21 cellular contexts compared by ENCODE assay signal in the genomic region with DNA sequence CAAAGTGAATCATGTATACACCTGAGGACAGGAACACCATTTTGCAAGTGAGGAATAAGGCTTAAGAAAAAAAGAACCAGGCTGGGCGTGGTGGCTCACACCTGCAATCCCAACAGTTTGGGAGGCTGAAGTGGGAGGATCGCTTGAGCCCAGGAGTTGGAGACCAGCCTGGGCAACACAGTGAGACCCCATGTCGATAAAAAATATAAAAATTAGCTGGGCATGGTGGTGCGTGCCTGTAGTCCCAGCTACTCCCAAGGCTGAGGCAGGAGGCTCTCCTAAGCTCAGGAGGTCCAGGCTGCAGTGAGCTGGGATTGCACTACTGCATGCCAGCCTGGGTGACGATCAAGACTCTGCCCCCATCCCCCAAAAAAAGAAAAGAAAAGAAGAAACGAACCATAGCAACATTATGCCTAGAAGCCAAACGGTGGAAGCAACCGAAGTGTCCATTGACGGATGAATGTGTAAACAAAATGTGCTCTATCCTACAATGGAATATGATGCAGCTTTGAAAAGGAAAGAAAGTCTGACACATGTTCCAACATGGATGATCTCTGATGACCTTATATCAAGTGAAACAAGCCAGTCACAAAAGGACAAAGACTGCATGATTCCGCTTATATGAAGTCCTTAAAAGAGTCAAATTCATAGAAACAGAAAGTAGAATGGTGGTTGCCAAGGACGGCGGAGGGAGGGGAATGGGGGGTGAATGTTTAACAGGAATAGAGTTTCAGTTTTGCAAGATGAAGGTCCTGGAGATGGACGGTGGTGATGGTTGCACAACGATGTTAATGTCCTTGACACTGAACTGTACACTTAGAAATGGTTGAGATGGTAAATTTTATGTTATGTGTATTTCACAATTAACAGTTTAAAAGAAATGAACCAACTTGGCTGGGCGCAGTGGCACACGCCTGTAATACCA. TPM values are rescaled to one million over a fixed set of nuclear protein-coding genes. Genes with fewer than 3 reads are reported as not detected.
DNase-seq lines count a peak whose midpoint lies in the region; TF ChIP-seq lines count a peak whose summit lies in the region.
"Had no signal": no experiment of that assay in that cellular context is flagged by ENCODE, and none has a peak within 500 bp of the region (broad histone marks: within the 10 kb centered on the region; RNA-seq: fewer than 3 reads in every experiment).

No MANE protein-coding gene starts in this region.

- H3K27me3 Mint-ChIP-seq in osteocyte (ENCODE audit: unreplicated experiment), result peaks cover 10% of the 10 kb centered on the region
- H3K27me3 Mint-ChIP-seq: activated naive CD8-positive, alpha-beta T cell treated with anti-CD3 and anti-CD28 coated beads for 36 hours; activated T-cell treated with anti-CD3 and anti-CD28 coated beads, Interleukin-2, amount 50 U/mL, for 24 hours; T-cell had no signal

- H3K27ac Mint-ChIP-seq in osteocyte (ENCODE audit: unreplicated experiment), result peak overlapping the region; percentile 83
- H3K27ac Mint-ChIP-seq: activated CD4-positive, alpha-beta memory T cell treated with anti-CD3 and anti-CD28 coated beads, Interleukin-2, amount 10 ng/mL, durations not matched to agents 7 days and 5 days; activated naive CD8-positive, alpha-beta T cell treated with anti-CD3 and anti-CD28 coated beads for 36 hours; activated T-cell treated with anti-CD3 and anti-CD28 coated beads, Interleukin-2, amount 50 U/mL, for 24 hours; T-cell had no signal

- no peaks in the 10 kb centered on the region for H3K9me3 Mint-ChIP-seq in osteocyte (ENCODE audit: unreplicated experiment)
- H3K9me3 Mint-ChIP-seq: activated CD4-positive, alpha-beta memory T cell treated with anti-CD3 and anti-CD28 coated beads, Interleukin-2, amount 10 ng/mL, durations not matched to agents 7 days and 5 days; activated naive CD8-positive, alpha-beta T cell treated with anti-CD3 and anti-CD28 coated beads for 36 hours; activated T-cell treated with anti-CD3 and anti-CD28 coated beads, Interleukin-2, amount 50 U/mL, for 24 hours; T-cell had no signal

- DNase-seq in NOMO-1 treated with DMSO at 0.1 percent for 48 hours (lab: John Stamatoyannopoulos, UW; ENCODE audit: unreplicated experiment) (peak; percentile 87), epithelial cell of prostate (ENCODE audit: low read depth, low spot score) (no peak), osteocyte (ENCODE audit: extremely low spot score, unreplicated experiment) (no peak), DMS53 (lab: John Stamatoyannopoulos, UW) (no peak), Kasumi-1 (lab: John Stamatoyannopoulos, UW) (no peak), NCI-H510A (lab: John Stamatoyannopoulos, UW) (no peak), DMS79 treated with DMSO at 0.1 percent for 48 hours (lab: John Stamatoyannopoulos, UW) (no peak)
- DNase-seq: ACHN; activated CD4-positive, alpha-beta memory T cell treated with anti-CD3 and anti-CD28 coated beads, Interleukin-2, amount 10 ng/mL, durations not matched to agents 7 days and 5 days; activated naive CD8-positive, alpha-beta T cell treated with anti-CD3 and anti-CD28 coated beads for 36 hours; activated T-cell treated with anti-CD3 and anti-CD28 coated beads, Interleukin-2, amount 50 U/mL, for 24 hours; GF-D8; NCI-H226; ovary; SHP77; stimulated activated CD4-positive, alpha-beta T cell treated with anti-CD3 and anti-CD28 coated beads, Interleukin-4, amount 100 ng/mL, for 4 hours; T-cell; WERI-Rb-1 had no signal

- H3K36me3 Mint-ChIP-seq in osteocyte (ENCODE audit: unreplicated experiment), result no peaks in the 10 kb centered on the region
- H3K36me3 Mint-ChIP-seq: activated naive CD8-positive, alpha-beta T cell treated with anti-CD3 and anti-CD28 coated beads for 36 hours; T-cell had no signal

- no peak overlapping the region for H3K4me3 Mint-ChIP-seq in osteocyte (ENCODE audit: unreplicated experiment)
- H3K4me3 Mint-ChIP-seq: activated CD4-positive, alpha-beta memory T cell treated with anti-CD3 and anti-CD28 coated beads, Interleukin-2, amount 10 ng/mL, durations not matched to agents 7 days and 5 days; activated naive CD8-positive, alpha-beta T cell treated with anti-CD3 and anti-CD28 coated beads for 36 hours; activated T-cell treated with anti-CD3 and anti-CD28 coated beads, Interleukin-2, amount 50 U/mL, for 24 hours; T-cell had no signal

- H3K27ac ChIP-seq in 22Rv1 (peak overlapping the region; percentile 30), epithelial cell of prostate (peak overlapping the region; percentile 54)
- H3K27ac ChIP-seq: C4-2B, esophagus muscularis mucosa, ovary, WERI-Rb-1 had no signal

- H3K4me1 Mint-ChIP-seq in osteocyte (ENCODE audit: unreplicated experiment), result peaks cover 33% of the 10 kb centered on the region

- TF ChIP-seq CTCF in 22Rv1 (IDR thresholded peaks at IDR 0.05), result no peak
- no peak for TF ChIP-seq CTCF in osteocyte (IDR thresholded peaks at IDR 0.05)

RNA-seq across cellular contexts. Expression of a gene that starts 8.6 kb away (rescaled TPM):
- 27.1 and 30.9 TPM in 2 replicates for total RNA-seq in osteocyte

RNA-seq across cellular contexts. Expression of a gene that starts 57.9 kb away (rescaled TPM):
- total RNA-seq in osteocyte, result 14.9 and 16.1 TPM in 2 replicates
